ENCODE assay signal across 8 cellular contexts in the genomic region with DNA sequence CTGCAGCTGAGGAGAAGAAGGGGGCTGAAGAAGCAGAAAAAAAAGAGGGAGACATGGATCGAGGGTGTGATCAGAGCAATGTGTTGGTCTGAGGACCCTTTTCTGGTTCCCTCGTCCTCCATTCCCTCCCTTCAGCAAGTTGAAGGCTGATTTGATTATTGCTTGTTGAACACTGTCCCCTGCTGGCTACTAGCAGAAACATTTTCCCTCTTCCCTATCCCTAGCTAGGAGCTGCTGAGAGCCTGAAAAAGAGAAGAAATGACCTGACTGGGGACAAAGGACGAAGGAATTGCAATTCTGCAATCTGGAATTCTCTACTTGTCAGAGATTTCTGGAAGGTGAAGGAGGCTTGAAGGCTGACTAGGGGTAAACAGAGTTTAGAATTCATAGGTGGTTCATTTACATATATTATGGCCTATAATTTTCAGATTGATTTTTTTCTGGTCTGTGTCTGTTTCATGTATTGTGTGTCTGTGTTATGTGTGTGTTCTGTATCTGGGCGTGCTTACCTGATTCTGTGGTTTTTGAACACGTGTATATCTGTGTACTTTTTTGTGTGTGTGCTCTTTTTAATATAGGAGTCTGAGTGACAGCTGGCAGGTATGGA. TPM values are rescaled to one million over a fixed set of nuclear protein-coding genes. Genes with fewer than 3 reads are reported as not detected.
DNase-seq lines count a peak whose midpoint lies in the region; ATAC-seq and TF ChIP-seq lines count a peak whose summit lies in the region.

No MANE protein-coding gene starts in this region.

- H3K9me3 Mint-ChIP-seq in activated naive CD4-positive, alpha-beta T cell treated with anti-CD3 and anti-CD28 coated beads, Interleukin-2, amount 10 ng/mL, durations not matched to agents 7 days and 5 days, result no peaks in the 10 kb centered on the region
- H3K9me3 Mint-ChIP-seq in activated naive CD8-positive, alpha-beta T cell treated with anti-CD3 and anti-CD28 coated beads for 36 hours, result no peaks in the 10 kb centered on the region
- H3K9me3 Mint-ChIP-seq in glutamatergic neuron (ENCODE audit: unreplicated experiment), result peaks cover 45% of the 10 kb centered on the region

- peak; percentile 44 for DNase-seq in activated naive CD4-positive, alpha-beta T cell treated with anti-CD3 and anti-CD28 coated beads, Interleukin-2, amount 10 ng/mL, durations not matched to agents 7 days and 5 days
- no peak for DNase-seq in activated naive CD4-positive, alpha-beta T cell treated with anti-CD3 and anti-CD28 coated beads, Interleukin-2, amount 50 U/mL, for 16 hours
- DNase-seq in NCI-H460 (ENCODE audit: extremely low read depth, low read depth) (peak; percentile 73), glutamatergic neuron (no peak), occipital lobe (lab: John Stamatoyannopoulos, UW) (peak; percentile 32), KG1 (lab: John Stamatoyannopoulos, UW) (no peak)
- peak; percentile 13 for DNase-seq in activated naive CD8-positive, alpha-beta T cell treated with anti-CD3 and anti-CD28 coated beads for 36 hours

- peaks cover 35% of the 10 kb centered on the region for H3K27me3 Mint-ChIP-seq in activated naive CD4-positive, alpha-beta T cell treated with anti-CD3 and anti-CD28 coated beads, Interleukin-2, amount 10 ng/mL, durations not matched to agents 7 days and 5 days
- H3K27me3 Mint-ChIP-seq in activated naive CD8-positive, alpha-beta T cell treated with anti-CD3 and anti-CD28 coated beads for 36 hours, result no peaks in the 10 kb centered on the region
- peaks cover 33% of the 10 kb centered on the region for H3K27me3 Mint-ChIP-seq in glutamatergic neuron (ENCODE audit: unreplicated experiment)

- CTCF ChIA-PET in activated naive CD4-positive, alpha-beta T cell treated with anti-CD3 and anti-CD28 coated beads, Interleukin-2, amount 10 ng/mL, durations not matched to agents 7 days and 5 days (lab: Charles Lee), result interaction anchor here (0.6 to 4.5 kb wide), 38 partner anchors 9 to 330 kb away, joined by 3 to 60 read pairs (median 4); a partner anchor contains a TSS

- no peak overlapping the region for H3K27ac Mint-ChIP-seq in activated naive CD4-positive, alpha-beta T cell treated with anti-CD3 and anti-CD28 coated beads, Interleukin-2, amount 10 ng/mL, durations not matched to agents 7 days and 5 days
- H3K27ac Mint-ChIP-seq in activated naive CD8-positive, alpha-beta T cell treated with anti-CD3 and anti-CD28 coated beads for 36 hours, result no peak overlapping the region
- H3K27ac Mint-ChIP-seq in glutamatergic neuron (ENCODE audit: unreplicated experiment), result peak overlapping the region; percentile 99

- peak; percentile 80 for TF ChIP-seq CTCF in glutamatergic neuron (IDR thresholded peaks at IDR 0.05; ENCODE audit: partially characterized antibody, unreplicated experiment)

- peak; percentile 53 for ATAC-seq in HG03342 (IDR thresholded peaks at IDR 0.05; ENCODE audit: unreplicated experiment)

- H3K4me3 Mint-ChIP-seq in activated naive CD4-positive, alpha-beta T cell treated with anti-CD3 and anti-CD28 coated beads, Interleukin-2, amount 10 ng/mL, durations not matched to agents 7 days and 5 days, result no peak overlapping the region
- no peak overlapping the region for H3K4me3 Mint-ChIP-seq in activated naive CD8-positive, alpha-beta T cell treated with anti-CD3 and anti-CD28 coated beads for 36 hours
- peak overlapping the region; percentile 96 for H3K4me3 Mint-ChIP-seq in glutamatergic neuron (ENCODE audit: unreplicated experiment)

- H3K4me1 Mint-ChIP-seq in activated naive CD4-positive, alpha-beta T cell treated with anti-CD3 and anti-CD28 coated beads, Interleukin-2, amount 10 ng/mL, durations not matched to agents 7 days and 5 days, result peaks cover 12% of the 10 kb centered on the region
- H3K4me1 Mint-ChIP-seq in activated naive CD8-positive, alpha-beta T cell treated with anti-CD3 and anti-CD28 coated beads for 36 hours, result peaks cover 8% of the 10 kb centered on the region
- peaks cover 47% of the 10 kb centered on the region for H3K4me1 Mint-ChIP-seq in glutamatergic neuron (ENCODE audit: low read depth, unreplicated experiment)

- no peaks in the 10 kb centered on the region for H3K36me3 Mint-ChIP-seq in activated naive CD4-positive, alpha-beta T cell treated with anti-CD3 and anti-CD28 coated beads, Interleukin-2, amount 10 ng/mL, durations not matched to agents 7 days and 5 days
- H3K36me3 Mint-ChIP-seq in activated naive CD8-positive, alpha-beta T cell treated with anti-CD3 and anti-CD28 coated beads for 36 hours, result no peaks in the 10 kb centered on the region
- H3K36me3 Mint-ChIP-seq in glutamatergic neuron (ENCODE audit: unreplicated experiment), result peaks cover 9% of the 10 kb centered on the region

RNA-seq across cellular contexts. Expression of a gene that starts 9.8 kb away (rescaled TPM):
- 0.27 TPM in 1 of 2 replicates, not detected in the other for total RNA-seq in NCI-H460 (2014; rRNA removed; shearing (Covaris generic))
- 0.31 TPM in 1 of 2 replicates, not detected in the other for polyA plus RNA-seq in NCI-H460 (2014; cell fraction: nucleus; rRNA removed)
- under 1 TPM; 0.34 to 0.52 TPM for total RNA-seq in activated naive CD8-positive, alpha-beta T cell treated with anti-CD3 and anti-CD28 coated beads for 36 hours
- 1,198 TPM for total RNA-seq in glutamatergic neuron (ENCODE audit: unreplicated experiment)
- total RNA-seq in occipital lobe, result 0.62 TPM

RNA-seq across cellular contexts. Expression of a gene that starts 23.7 kb away (rescaled TPM):
- total RNA-seq in NCI-H460 (2014; rRNA removed; shearing (Covaris generic)), result 0.02 TPM in 1 of 2 replicates, not detected in the other
- polyA plus RNA-seq in NCI-H460 (2014; cell fraction: nucleus; rRNA removed), result 0.02 TPM in 1 of 2 replicates, not detected in the other
- under 1 TPM; 0.24 to 0.31 TPM for total RNA-seq in activated naive CD8-positive, alpha-beta T cell treated with anti-CD3 and anti-CD28 coated beads for 36 hours
- total RNA-seq in glutamatergic neuron (ENCODE audit: unreplicated experiment), result 79.4 TPM
- 12.5 TPM for total RNA-seq in occipital lobe

RNA-seq across cellular contexts. Expression of a gene that starts 33.4 kb away (rescaled TPM):
- total RNA-seq in NCI-H460 (2014; rRNA removed; shearing (Covaris generic)), result 129 and 144 TPM in 2 replicates
- 96.3 and 160 TPM in 2 replicates for polyA plus RNA-seq in NCI-H460 (2014; cell fraction: nucleus; rRNA removed)
- 10 to 100 TPM; 49.5 to 53.5 TPM for total RNA-seq in activated naive CD8-positive, alpha-beta T cell treated with anti-CD3 and anti-CD28 coated beads for 36 hours
- 121 TPM for total RNA-seq in glutamatergic neuron (ENCODE audit: unreplicated experiment)
- total RNA-seq in occipital lobe, result 25.9 TPM

RNA-seq across cellular contexts. Expression of a gene that starts 33.6 kb away (rescaled TPM):
- total RNA-seq in NCI-H460 (2014; rRNA removed; shearing (Covaris generic)), result 163 and 184 TPM in 2 replicates
- 111 and 128 TPM in 2 replicates for polyA plus RNA-seq in NCI-H460 (2014; cell fraction: nucleus; rRNA removed)
- total RNA-seq in activated naive CD8-positive, alpha-beta T cell treated with anti-CD3 and anti-CD28 coated beads for 36 hours, result 100 to 1,000 TPM; 110 to 119 TPM
- total RNA-seq in glutamatergic neuron (ENCODE audit: unreplicated experiment), result 263 TPM
- total RNA-seq in occipital lobe, result 143 TPM

Comparison
In these comparisons a context has a peak if more than half of its experiments do, and no peak if none do; other contexts are left out.
1. DNase-seq: peak in activated naive CD4-positive, alpha-beta T cell treated with anti-CD3 and anti-CD28 coated beads, Interleukin-2, amount 10 ng/mL, durations not matched to agents 7 days and 5 days (single experiment), NCI-H460 (single experiment), activated naive CD8-positive, alpha-beta T cell treated with anti-CD3 and anti-CD28 coated beads for 36 hours (single experiment) and occipital lobe (single experiment); none in activated naive CD4-positive, alpha-beta T cell treated with anti-CD3 and anti-CD28 coated beads, Interleukin-2, amount 50 U/mL, for 16 hours (single experiment), glutamatergic neuron (single experiment) and KG1 (single experiment).
2. RNA of a gene that starts 9.8 kb away (total RNA-seq): 1,198 TPM in glutamatergic neuron (single experiment); 0.62 TPM in occipital lobe (single experiment), 0.34 to 0.52 TPM in activated naive CD8-positive, alpha-beta T cell treated with anti-CD3 and anti-CD28 coated beads for 36 hours and 0.27 TPM in NCI-H460; every median in the first group is over 100 times any median in the second.
3. RNA of a gene that starts 23.7 kb away (total RNA-seq): 79.4 TPM in glutamatergic neuron (single experiment) and 12.5 TPM in occipital lobe (single experiment); 0.24 to 0.31 TPM in activated naive CD8-positive, alpha-beta T cell treated with anti-CD3 and anti-CD28 coated beads for 36 hours and 0.02 TPM in NCI-H460; every median in the first group is over 10 times any median in the second.